ENCODE assay signal across 12 cellular contexts in genomic region chr1:6360517-6360916, GRCh38. TPM values are rescaled to one million over a fixed set of nuclear protein-coding genes. Genes with fewer than 3 reads are reported as not detected.
DNase-seq lines count a peak whose midpoint lies in the region; ATAC-seq, FAIRE-seq and TF ChIP-seq lines count a peak whose summit lies in the region.
"Had no signal": no experiment of that assay in that cellular context is flagged by ENCODE, and none has a peak within 500 bp of the region (broad histone marks: within the 10 kb centered on the region; RNA-seq: fewer than 3 reads in every experiment).

No MANE protein-coding gene starts in this region.

- no peak for TF ChIP-seq POLR2A in HepG2 (IDR thresholded peaks at IDR 0.05; ENCODE audit: insufficient read depth in 1 of 2, low read depth in 2 of 2, low read length in 2 of 2)

- in situ Hi-C loops in HepG2 (cut with HindIII; ENCODE audit: extremely low pct_ligation_motif_present, low pct_unique_long_range_greater_than_20kb), result no loop called here

- no peaks in the 10 kb centered on the region for H3K27me3 Mint-ChIP-seq in T-helper 2 cell treated with Interferon-gamma antibody and Interleukin-4, amounts not matched to agents 5 μg/mL and 100 μg/mL, for 36 hours (ENCODE audit: low read depth)
- H3K27me3 Mint-ChIP-seq in activated CD4-positive, alpha-beta memory T cell treated with anti-CD3 and anti-CD28 coated beads, Interleukin-2, amount 10 ng/mL, durations not matched to agents 7 days and 5 days, result no peaks in the 10 kb centered on the region
- H3K27me3 Mint-ChIP-seq in stimulated activated naive CD8-positive, alpha-beta T cell treated with anti-CD3 and anti-CD28 coated beads, Interleukin-15, amount 100 ng/mL, for 72 hours, result no peaks in the 10 kb centered on the region

- ATAC-seq in HepG2, result no peak
- no peak for ATAC-seq in stimulated activated naive CD8-positive, alpha-beta T cell treated with anti-CD3 and anti-CD28 coated beads, Interleukin-15, amount 100 ng/mL, for 72 hours
- ATAC-seq in HG03378 (IDR thresholded peaks at IDR 0.05; ENCODE audit: unreplicated experiment), result no peak

- H3K79me2 ChIP-seq in HepG2 (ENCODE audit: insufficient read depth, low read length), result peaks cover 15% of the 10 kb centered on the region

- H3K9me3 ChIP-seq in HepG2 (ENCODE audit: low read length), result no peaks in the 10 kb centered on the region
- H3K9me3 ChIP-seq: SJCRH30 had no signal

- POLR2A ChIA-PET in activated CD4-positive, alpha-beta memory T cell treated with anti-CD3 and anti-CD28 coated beads, Interleukin-2, amount 10 ng/mL, durations not matched to agents 7 days and 5 days (lab: Charles Lee), result interaction anchor here (1.2 to 1.8 kb wide), 2 partner anchors 12 to 33 kb away, joined by 6 to 7 read pairs; partner anchors contain the start of gene ACOT7
- POLR2A ChIA-PET in HepG2 (lab: Yijun Ruan, JAX), result interaction anchor here (0.9 to 3.6 kb wide), 4 partner anchors 8 to 33 kb away, joined by 3 to 21 read pairs (median 4); partner anchors contain the start of gene ACOT7

- no peaks in the 10 kb centered on the region for H3K36me3 ChIP-seq in HepG2 (replicated peaks in 1 of 2; ENCODE audit: control insufficient read depth in 1 of 2, insufficient read depth in 2 of 2, low read length in 2 of 2)
- H3K36me3 ChIP-seq: SJCRH30 had no signal

- H3K9ac ChIP-seq in HepG2 (ENCODE audit: insufficient read depth, low read depth, low read length), result peak overlapping the region; percentile 73

- no peaks in the 10 kb centered on the region for H3K9me3 Mint-ChIP-seq in T-helper 2 cell treated with Interferon-gamma antibody and Interleukin-4, amounts not matched to agents 5 μg/mL and 100 μg/mL, for 36 hours
- H3K9me3 Mint-ChIP-seq in activated CD4-positive, alpha-beta memory T cell treated with anti-CD3 and anti-CD28 coated beads, Interleukin-2, amount 10 ng/mL, durations not matched to agents 7 days and 5 days, result no peaks in the 10 kb centered on the region
- no peaks in the 10 kb centered on the region for H3K9me3 Mint-ChIP-seq in stimulated activated naive CD8-positive, alpha-beta T cell treated with anti-CD3 and anti-CD28 coated beads, Interleukin-15, amount 100 ng/mL, for 72 hours
- H3K9me3 Mint-ChIP-seq: activated T-cell treated with anti-CD3 and anti-CD28 coated beads, Interleukin-2, amount 50 U/mL, for 4 hours had no signal

- H2AFZ ChIP-seq in HepG2 (ENCODE audit: low read length), result no peak overlapping the region

- DNase-seq in T-helper 2 cell treated with Interferon-gamma antibody and Interleukin-4, amounts not matched to agents 5 μg/mL and 100 μg/mL, for 36 hours (ENCODE audit: low spot score), result no peak
- DNase-seq in T-helper 2 cell (no peak), HepG2 (ENCODE audit: low spot score) (no peak), HPDE6-E6E7 (ENCODE audit: extremely low spot score) (no peak)
- DNase-seq in activated CD4-positive, alpha-beta memory T cell treated with anti-CD3 and anti-CD28 coated beads, Interleukin-2, amount 10 ng/mL, durations not matched to agents 7 days and 5 days, result no peak
- no peak for DNase-seq in stimulated activated naive CD8-positive, alpha-beta T cell treated with anti-CD3 and anti-CD28 coated beads, Interleukin-15, amount 100 ng/mL, for 72 hours
- DNase-seq in stimulated activated CD4-positive, alpha-beta T cell treated with anti-CD3 and anti-CD28 coated beads, Interleukin-4, amount 100 ng/mL, for 1 hour, result no peak
- DNase-seq: activated T-cell treated with anti-CD3 and anti-CD28 coated beads, Interleukin-2, amount 50 U/mL, for 4 hours had no signal

- peak overlapping the region; percentile 87 for H3K27ac Mint-ChIP-seq in T-helper 2 cell treated with Interferon-gamma antibody and Interleukin-4, amounts not matched to agents 5 μg/mL and 100 μg/mL, for 36 hours
- H3K27ac Mint-ChIP-seq in activated CD4-positive, alpha-beta memory T cell treated with anti-CD3 and anti-CD28 coated beads, Interleukin-2, amount 10 ng/mL, durations not matched to agents 7 days and 5 days, result peak overlapping the region; percentile 36
- H3K27ac Mint-ChIP-seq in stimulated activated naive CD8-positive, alpha-beta T cell treated with anti-CD3 and anti-CD28 coated beads, Interleukin-15, amount 100 ng/mL, for 72 hours, result peak overlapping the region; percentile 90 to 99

- no peaks in the 10 kb centered on the region for H4K20me1 ChIP-seq in HepG2 (ENCODE audit: insufficient read depth, low read length)

- no peak for TF ChIP-seq RAD21 in HepG2 (CRISPR knock-in tag; IDR thresholded peaks at IDR 0.05)

- peaks cover 71% of the 10 kb centered on the region for H3K4me1 ChIP-seq in HepG2 (ENCODE audit: insufficient read depth, low read length)

- WGBS in HepG2 (ENCODE audit: low lambda C conversion rate), result 31% methylated on average over 6 of the region's 8 CpGs

- TF ChIP-seq CTCF in HepG2 (CRISPR knock-in tag; IDR thresholded peaks at IDR 0.05), result no peak

- no peaks in the 10 kb centered on the region for H3K27me3 ChIP-seq in HepG2 (ENCODE audit: control insufficient read depth in 1 of 2, insufficient read depth in 2 of 2, low read length in 2 of 2)
- H3K27me3 ChIP-seq: SJCRH30 had no signal

- H3K4me1 Mint-ChIP-seq in T-helper 2 cell treated with Interferon-gamma antibody and Interleukin-4, amounts not matched to agents 5 μg/mL and 100 μg/mL, for 36 hours (ENCODE audit: low read depth), result peaks cover 40% of the 10 kb centered on the region
- H3K4me1 Mint-ChIP-seq in activated CD4-positive, alpha-beta memory T cell treated with anti-CD3 and anti-CD28 coated beads, Interleukin-2, amount 10 ng/mL, durations not matched to agents 7 days and 5 days, result peaks cover 51% of the 10 kb centered on the region
- peaks cover 86% of the 10 kb centered on the region for H3K4me1 Mint-ChIP-seq in stimulated activated naive CD8-positive, alpha-beta T cell treated with anti-CD3 and anti-CD28 coated beads, Interleukin-15, amount 100 ng/mL, for 72 hours

- no TSS peak for BruUV-seq in HepG2 (replicated peaks; lab: Mats Ljungman, UMichigan)

- no peak for TF ChIP-seq EP300 in HepG2 (IDR thresholded peaks at IDR 0.05; ENCODE audit: low read depth in 2 of 2, low read length in 2 of 2)
- no peak for TF ChIP-seq EP300 in HepG2 (CRISPR knock-in tag; IDR thresholded peaks at IDR 0.05; ENCODE audit: borderline replicate concordance)

- peaks cover 8% of the 10 kb centered on the region for H3K36me3 Mint-ChIP-seq in T-helper 2 cell treated with Interferon-gamma antibody and Interleukin-4, amounts not matched to agents 5 μg/mL and 100 μg/mL, for 36 hours (ENCODE audit: low read depth)
- peaks cover 9% of the 10 kb centered on the region for H3K36me3 Mint-ChIP-seq in activated CD4-positive, alpha-beta memory T cell treated with anti-CD3 and anti-CD28 coated beads, Interleukin-2, amount 10 ng/mL, durations not matched to agents 7 days and 5 days (ENCODE audit: low read depth)

- FAIRE-seq in HepG2 (lab: Jason Lieb, UNC), result no peak
- FAIRE-seq: A204.1 had no signal

- peak overlapping the region; percentile 40 for H3K4me3 Mint-ChIP-seq in T-helper 2 cell treated with Interferon-gamma antibody and Interleukin-4, amounts not matched to agents 5 μg/mL and 100 μg/mL, for 36 hours
- no peak overlapping the region for H3K4me3 Mint-ChIP-seq in activated CD4-positive, alpha-beta memory T cell treated with anti-CD3 and anti-CD28 coated beads, Interleukin-2, amount 10 ng/mL, durations not matched to agents 7 days and 5 days
- H3K4me3 Mint-ChIP-seq in stimulated activated naive CD8-positive, alpha-beta T cell treated with anti-CD3 and anti-CD28 coated beads, Interleukin-15, amount 100 ng/mL, for 72 hours, result peak overlapping the region; percentile 38 to 62

- intact Hi-C loops in HepG2 (cut with micrococcal nuclease; ENCODE audit: unreplicated experiment), result loop anchor here (10.0 kb wide), 1 partner anchor 1116 kb away; no protein-coding TSS in a partner anchor

- CTCF ChIA-PET in activated CD4-positive, alpha-beta memory T cell treated with anti-CD3 and anti-CD28 coated beads, Interleukin-2, amount 10 ng/mL, durations not matched to agents 7 days and 5 days (lab: Charles Lee), result interaction anchor here (0.6 to 4.2 kb wide), 6 partner anchors 8 to 80 kb away, joined by 3 to 37 read pairs (median 10); partner anchors contain the start of gene ACOT7
- CTCF ChIA-PET in HepG2 (lab: Yijun Ruan, JAX; ENCODE audit: low intra/inter-chr PET ratio, low total read pairs), result no interaction called here

- H3K27ac ChIP-seq in HepG2 (ENCODE audit: extremely low read length, insufficient read depth, low read length), result peak overlapping the region; percentile 72
- H3K27ac ChIP-seq: SJCRH30 had no signal

- H3K4me3 ChIP-seq in HepG2 (replicated peaks in 1 of 3; ENCODE audit: insufficient read depth in 1 of 3, low read depth in 2 of 3, low read length in 3 of 3), result peak overlapping the region; percentile 38 to 66 (median 61); a peak in 5 of 6 replicates
- H3K4me3 ChIP-seq: SJCRH30 had no signal

- peak overlapping the region; percentile 93 for H3K4me2 ChIP-seq in HepG2 (ENCODE audit: low read depth, low read length)

RNA-seq across cellular contexts. Expression of gene ACOT7, which starts 33.0 kb away (rescaled TPM):
- total RNA-seq in activated CD4-positive, alpha-beta memory T cell treated with anti-CD3 and anti-CD28 coated beads, Interleukin-2, amount 10 ng/mL, durations not matched to agents 7 days and 5 days, result 10 to 100 TPM; 56.8 to 58.6 TPM
- total RNA-seq in HepG2 (2016; rRNA removed; fragmentation: Illumina TruSeq; extraction: Trizol), result 33.0 and 43.2 TPM in 2 replicates
- 11.5 and 12.1 TPM in 2 replicates for total RNA-seq in HepG2 (2016; cell fraction: cytosol; rRNA removed; fragmentation: Illumina TruSeq; extraction: Trizol; ENCODE audit: low read depth)
- total RNA-seq in HepG2 (2016; cell fraction: insoluble cytoplasmic fraction; rRNA removed; fragmentation: Illumina TruSeq; extraction: Trizol), result 34.5 and 39.6 TPM in 2 replicates
- total RNA-seq in HepG2 (2016; cell fraction: membrane; rRNA removed; fragmentation: Illumina TruSeq; extraction: Trizol), result 19.5 and 22.7 TPM in 2 replicates
- total RNA-seq in HepG2 (2016; cell fraction: nucleus; rRNA removed; fragmentation: Illumina TruSeq; extraction: Trizol), result 16.0 and 18.3 TPM in 2 replicates
- 47.6 and 55.8 TPM in 2 replicates for polyA plus RNA-seq in HepG2 (2011; rRNA removed)
- polyA plus RNA-seq in HepG2 (2011; cell fraction: cytosol; rRNA removed), result 41.0 and 59.2 TPM in 2 replicates
- 29.4 and 30.1 TPM in 2 replicates for polyA plus RNA-seq in HepG2 (2011; cell fraction: nucleus; rRNA removed)
- polyA plus RNA-seq in HepG2 (2012), result 30.1 and 36.4 TPM in 2 replicates
- polyA plus RNA-seq in HepG2 (2016; cell fraction: cytosol; fragmentation: Illumina TruSeq; extraction: Trizol; ENCODE audit: low read depth), result 25.5 and 27.1 TPM in 2 replicates
- 80.5 and 96.2 TPM in 2 replicates for polyA plus RNA-seq in HepG2 (2016; cell fraction: insoluble cytoplasmic fraction; fragmentation: Illumina TruSeq; extraction: Trizol; ENCODE audit: low read depth)
- polyA plus RNA-seq in HepG2 (2016; cell fraction: membrane; fragmentation: Illumina TruSeq; extraction: Trizol; ENCODE audit: low read depth), result 36.8 and 37.9 TPM in 2 replicates
- polyA plus RNA-seq in HepG2 (2016; cell fraction: nucleus; fragmentation: Illumina TruSeq; extraction: Trizol; ENCODE audit: insufficient read depth, low read depth), result 47.6 and 48.4 TPM in 2 replicates
- 55.4 and 66.9 TPM in 2 replicates for polyA minus RNA-seq in HepG2 (2011; rRNA and poly(A)+ RNA removed; ENCODE audit: low replicate concordance)
- 14.3 and 18.7 TPM in 2 replicates for polyA minus RNA-seq in HepG2 (2011; cell fraction: cytosol; rRNA and poly(A)+ RNA removed)
- polyA minus RNA-seq in HepG2 (2011; cell fraction: nucleus; rRNA and poly(A)+ RNA removed), result 8.0 and 8.6 TPM in 2 replicates

RNA-seq across cellular contexts. Expression of gene HES2, which starts 59.2 kb away (rescaled TPM):
- under 1 TPM; 0.13 to 0.70 TPM for total RNA-seq in activated CD4-positive, alpha-beta memory T cell treated with anti-CD3 and anti-CD28 coated beads, Interleukin-2, amount 10 ng/mL, durations not matched to agents 7 days and 5 days
- total RNA-seq in HepG2 (2016; rRNA removed; fragmentation: Illumina TruSeq; extraction: Trizol), result 0.10 and 0.11 TPM in 2 replicates
- total RNA-seq in HepG2 (2016; cell fraction: cytosol; rRNA removed; fragmentation: Illumina TruSeq; extraction: Trizol; ENCODE audit: low read depth), result 0.30 TPM in 1 of 2 replicates, not detected in the other
- 0.11 and 0.13 TPM in 2 replicates for total RNA-seq in HepG2 (2016; cell fraction: insoluble cytoplasmic fraction; rRNA removed; fragmentation: Illumina TruSeq; extraction: Trizol)
- total RNA-seq in HepG2 (2016; cell fraction: membrane; rRNA removed; fragmentation: Illumina TruSeq; extraction: Trizol), result 0.07 and 0.28 TPM in 2 replicates
- 0.12 TPM in 1 of 2 replicates, not detected in the other for total RNA-seq in HepG2 (2016; cell fraction: nucleus; rRNA removed; fragmentation: Illumina TruSeq; extraction: Trizol)
- 0.13 and 0.17 TPM in 2 replicates for polyA plus RNA-seq in HepG2 (2011; rRNA removed)
- polyA plus RNA-seq in HepG2 (2011; cell fraction: cytosol; rRNA removed), result 0.09 and 0.15 TPM in 2 replicates
- 0.06 and 0.10 TPM in 2 replicates for polyA plus RNA-seq in HepG2 (2011; cell fraction: nucleus; rRNA removed)
- polyA plus RNA-seq in HepG2 (2012), result not detected in 2 replicates
- polyA plus RNA-seq in HepG2 (2016; cell fraction: cytosol; fragmentation: Illumina TruSeq; extraction: Trizol; ENCODE audit: low read depth), result not detected in 2 replicates
- 0.05 TPM in 1 of 2 replicates, not detected in the other for polyA plus RNA-seq in HepG2 (2016; cell fraction: insoluble cytoplasmic fraction; fragmentation: Illumina TruSeq; extraction: Trizol; ENCODE audit: low read depth)
- polyA plus RNA-seq in HepG2 (2016; cell fraction: membrane; fragmentation: Illumina TruSeq; extraction: Trizol; ENCODE audit: low read depth), result 0.03 TPM in 1 of 2 replicates, not detected in the other
- 0.11 and 0.14 TPM in 2 replicates for polyA plus RNA-seq in HepG2 (2016; cell fraction: nucleus; fragmentation: Illumina TruSeq; extraction: Trizol; ENCODE audit: insufficient read depth, low read depth)
- 0.02 and 1.8 TPM in 2 replicates for polyA minus RNA-seq in HepG2 (2011; rRNA and poly(A)+ RNA removed; ENCODE audit: low replicate concordance)
- polyA minus RNA-seq in HepG2 (2011; cell fraction: cytosol; rRNA and poly(A)+ RNA removed), result not detected in 2 replicates
- polyA minus RNA-seq in HepG2 (2011; cell fraction: nucleus; rRNA and poly(A)+ RNA removed), result 0.25 TPM in 1 of 2 replicates, not detected in the other
- total RNA-seq: activated T-cell treated with anti-CD3 and anti-CD28 coated beads, Interleukin-2, amount 50 U/mL, for 4 hours; mononuclear cell; SJCRH30 had no signal

Comparison
In these comparisons a context has a peak if more than half of its experiments do, and no peak if none do; other contexts are left out.
1. H3K27ac Mint-ChIP-seq: peak in every context shown above with its lines; median percentile 94 in stimulated activated naive CD8-positive, alpha-beta T cell treated with anti-CD3 and anti-CD28 coated beads, Interleukin-15, amount 100 ng/mL, for 72 hours; 87 in T-helper 2 cell treated with Interferon-gamma antibody and Interleukin-4, amounts not matched to agents 5 μg/mL and 100 μg/mL, for 36 hours; 36 in activated CD4-positive, alpha-beta memory T cell treated with anti-CD3 and anti-CD28 coated beads, Interleukin-2, amount 10 ng/mL, durations not matched to agents 7 days and 5 days.